ENCODE assay signal across 21 cellular contexts in genomic region chr1:39484564-39484963, GRCh38. TPM values are rescaled to one million over a fixed set of nuclear protein-coding genes. Genes with fewer than 3 reads are reported as not detected.
DNase-seq lines count a peak whose midpoint lies in the region; ATAC-seq, FAIRE-seq and TF ChIP-seq lines count a peak whose summit lies in the region.
"Had no signal": no experiment of that assay in that cellular context is flagged by ENCODE, and none has a peak within 500 bp of the region (broad histone marks: within the 10 kb centered on the region; RNA-seq: fewer than 3 reads in every experiment).

No MANE protein-coding gene starts in this region.

- no peak overlapping the region for H3K9ac ChIP-seq in astrocyte (ENCODE audit: low read length)
- no peak overlapping the region for H3K9ac ChIP-seq in parathyroid adenoma

- no peak overlapping the region for H3K4me3 Mint-ChIP-seq in GM23338
- H3K4me3 Mint-ChIP-seq in astrocyte (ENCODE audit: unreplicated experiment), result no peak overlapping the region
- H3K4me3 Mint-ChIP-seq: CD4-positive, alpha-beta memory T cell; HFFc6 had no signal

- H3K9me3 ChIP-seq in astrocyte (ENCODE audit: insufficient read depth, low read depth, low read length), result no peaks in the 10 kb centered on the region
- no peaks in the 10 kb centered on the region for H3K9me3 ChIP-seq in parathyroid adenoma (ENCODE audit: control insufficient read depth, low read length)
- H3K9me3 ChIP-seq in left lung, result no peaks in the 10 kb centered on the region
- H3K9me3 ChIP-seq in pancreas, result no peaks in the 10 kb centered on the region
- H3K9me3 ChIP-seq: HAP-1 had no signal

- FAIRE-seq in astrocyte (lab: Jason Lieb, UNC), result no peak
- FAIRE-seq in pancreas (lab: Jason Lieb, UNC), result no peak
- FAIRE-seq: GM12891, GM18507, H54 had no signal

- H2AFZ ChIP-seq in GM23338 (no peak overlapping the region), astrocyte (ENCODE audit: low read depth, low read length) (no peak overlapping the region), parathyroid adenoma (no peak overlapping the region)

- TF ChIP-seq CTCF in GM23338 (conservative IDR thresholded peaks at IDR 0.05; ENCODE audit: low read depth in 2 of 2) (no peak), astrocyte (IDR thresholded peaks at IDR 0.05; ENCODE audit: insufficient read depth, low read depth, low read length) (no peak), parathyroid adenoma (IDR thresholded peaks at IDR 0.05) (no peak), left lung (IDR thresholded peaks at IDR 0.05) (no peak), pancreas (IDR thresholded peaks at IDR 0.05) (no peak)

- H3K9me2 ChIP-seq in GM23338 (ENCODE audit: insufficient read depth), result no peaks in the 10 kb centered on the region

- no peaks in the 10 kb centered on the region for H3K9me3 Mint-ChIP-seq in GM23338
- no peaks in the 10 kb centered on the region for H3K9me3 Mint-ChIP-seq in astrocyte (ENCODE audit: unreplicated experiment)
- H3K9me3 Mint-ChIP-seq: HFFc6 had no signal

- 87 to 91% methylated on average over 7 of the region's 7 CpGs for WGBS in pancreas, 2 donors

- no peak overlapping the region for H3K27ac ChIP-seq in GM23338 (ENCODE audit: low read depth)
- H3K27ac ChIP-seq in astrocyte (ENCODE audit: low read depth, low read length), result no peak overlapping the region
- H3K27ac ChIP-seq in parathyroid adenoma, result peak overlapping the region; percentile 24
- H3K27ac ChIP-seq in left lung, result no peak overlapping the region
- no peak overlapping the region for H3K27ac ChIP-seq in pancreas

- peaks cover 57% of the 10 kb centered on the region for H3K36me3 Mint-ChIP-seq in GM23338 (ENCODE audit: low read depth)
- peaks cover 33% of the 10 kb centered on the region for H3K36me3 Mint-ChIP-seq in astrocyte (ENCODE audit: low read depth, unreplicated experiment)

- H3K79me2 ChIP-seq in GM23338 (replicated peaks; ENCODE audit: insufficient read depth) (no peaks in the 10 kb centered on the region), astrocyte (ENCODE audit: insufficient read depth, low read length) (no peaks in the 10 kb centered on the region), parathyroid adenoma (no peaks in the 10 kb centered on the region)

- no peak overlapping the region for H3K27ac Mint-ChIP-seq in GM23338
- H3K27ac Mint-ChIP-seq in astrocyte (ENCODE audit: unreplicated experiment), result peak overlapping the region; percentile 26
- H3K27ac Mint-ChIP-seq: HFFc6 had no signal

- H3K4me1 ChIP-seq in GM23338 (ENCODE audit: insufficient read depth) (no peaks in the 10 kb centered on the region), astrocyte (ENCODE audit: insufficient read depth, low read length) (no peaks in the 10 kb centered on the region), parathyroid adenoma (no peaks in the 10 kb centered on the region), left lung (peaks cover 0 to 6% of the 10 kb centered on the region in 2 donors), pancreas (peaks cover 0 to 3% (median 0%) of the 10 kb centered on the region in 3 donors)
- H3K4me1 ChIP-seq: HAP-1 had no signal

- intact Hi-C loops in left lung (cut with DNase I) (no loop called here), pancreas (cut with DNase I) (no loop called here)

- H3K4me2 ChIP-seq in GM23338 (no peak overlapping the region), astrocyte (ENCODE audit: low read length) (no peak overlapping the region), parathyroid adenoma (ENCODE audit: low read length) (no peak overlapping the region)

- H3K4me3 ChIP-seq in GM23338 (no peak overlapping the region), astrocyte (ENCODE audit: insufficient read depth, low read depth, low read length) (no peak overlapping the region), parathyroid adenoma (ENCODE audit: low read depth, low read length) (no peak overlapping the region), left lung (no peak overlapping the region), pancreas (no peak overlapping the region)
- H3K4me3 ChIP-seq: HAP-1 had no signal

- H3K27me3 ChIP-seq in GM23338 (ENCODE audit: insufficient read depth) (peaks cover 16% of the 10 kb centered on the region), astrocyte (ENCODE audit: insufficient read depth, low read length) (no peaks in the 10 kb centered on the region), parathyroid adenoma (ENCODE audit: control insufficient read depth, insufficient read depth, low read length) (no peaks in the 10 kb centered on the region), left lung (peaks cover 0 to under 1% of the 10 kb centered on the region in 2 donors), pancreas (no peaks in the 10 kb centered on the region)

- H3K36me3 ChIP-seq in GM23338 (ENCODE audit: insufficient read depth), result peaks cover 53% of the 10 kb centered on the region
- peaks cover 72% of the 10 kb centered on the region for H3K36me3 ChIP-seq in astrocyte (ENCODE audit: insufficient read depth, low read length)
- no peaks in the 10 kb centered on the region for H3K36me3 ChIP-seq in parathyroid adenoma (ENCODE audit: control insufficient read depth, insufficient read depth, low read length)
- peaks cover 0 to 84% of the 10 kb centered on the region in 2 donors for H3K36me3 ChIP-seq in left lung
- peaks cover 0 to 38% (median 22%) of the 10 kb centered on the region in 3 donors for H3K36me3 ChIP-seq in pancreas

- H4K20me1 ChIP-seq in GM23338 (replicated peaks; ENCODE audit: insufficient read depth), result peaks cover 17% of the 10 kb centered on the region
- peaks cover 57% of the 10 kb centered on the region for H4K20me1 ChIP-seq in astrocyte (ENCODE audit: insufficient read depth, low read length)

- peaks cover 11% of the 10 kb centered on the region; the same call in 1 of the 2 replicates for H3F3A ChIP-seq in GM23338 (replicated peaks; ENCODE audit: low read depth)

- ATAC-seq in GM23338, result no peak
- no peak for ATAC-seq in left lung
- no peak for ATAC-seq in pancreas

- H3K27me3 Mint-ChIP-seq in GM23338 (ENCODE audit: insufficient read depth, low read depth, poor library complexity) (peaks cover 13% of the 10 kb centered on the region), astrocyte (ENCODE audit: low read depth, unreplicated experiment) (no peaks in the 10 kb centered on the region)
- H3K27me3 Mint-ChIP-seq: CD4-positive, alpha-beta memory T cell had no signal

- DNase-seq in GM23338 (ENCODE audit: low spot score), result no peak
- DNase-seq in astrocyte (ENCODE audit: low read depth), result no peak
- DNase-seq in left lung, result no peak
- no peak for DNase-seq in pancreas
- no peak for DNase-seq in NCI-H1092 (lab: John Stamatoyannopoulos, UW)
- DNase-seq: Calu3; CD4-positive, alpha-beta memory T cell; COR-L47; DMS53; DMS79 treated with DMSO at 0.1 percent for 48 hours; GF-D8; GOT3; HFFc6 had no signal

- no peaks in the 10 kb centered on the region for H3K4me1 Mint-ChIP-seq in GM23338
- peaks cover 4% of the 10 kb centered on the region for H3K4me1 Mint-ChIP-seq in astrocyte (ENCODE audit: low read depth, unreplicated experiment)

TF ChIP-seq in GM23338, 12 proteins besides CTCF, POLR2A, EP300 and RAD21:
- TF ChIP-seq EZH2phosphoT487 (IDR thresholded peaks at IDR 0.05; ENCODE audit: unreplicated experiment), result peak; percentile 54
- no peak for TF ChIP-seq NANOG (IDR thresholded peaks at IDR 0.05; ENCODE audit: borderline replicate concordance)

RNA-seq across cellular contexts. Expression of gene BMP8A, which starts 6.9 kb away (rescaled TPM):
- 0.63 and 1.3 TPM in 2 replicates for total RNA-seq in GM23338 (2014; rRNA removed; shearing (Covaris generic))
- 0.34 TPM in 1 of 2 replicates, not detected in the other for polyA plus RNA-seq in GM23338 (2016; fragmentation: Nextera tagmentation; extraction: Ambion mirVana)
- 0.34 and 0.84 TPM in 2 replicates for total RNA-seq in astrocyte
- under 1 TPM; 0.73 to 0.82 TPM for total RNA-seq in left lung
- total RNA-seq in pancreas, result 1 to 10 TPM in 5 of 6 donors, under 1 TPM in 1; 0.71 to 6.0 (median 1.7) TPM
- polyA plus RNA-seq in pancreas, result under 1 TPM; 0.26 to 0.38 TPM
- total RNA-seq: A673; CD4-positive, alpha-beta memory T cell; Daoy; G401; HFFc6 had no signal
- polyA plus RNA-seq: CD4-positive, alpha-beta memory T cell had no signal
